1 cellular context compared by ENCODE assay signal in the genomic region with DNA sequence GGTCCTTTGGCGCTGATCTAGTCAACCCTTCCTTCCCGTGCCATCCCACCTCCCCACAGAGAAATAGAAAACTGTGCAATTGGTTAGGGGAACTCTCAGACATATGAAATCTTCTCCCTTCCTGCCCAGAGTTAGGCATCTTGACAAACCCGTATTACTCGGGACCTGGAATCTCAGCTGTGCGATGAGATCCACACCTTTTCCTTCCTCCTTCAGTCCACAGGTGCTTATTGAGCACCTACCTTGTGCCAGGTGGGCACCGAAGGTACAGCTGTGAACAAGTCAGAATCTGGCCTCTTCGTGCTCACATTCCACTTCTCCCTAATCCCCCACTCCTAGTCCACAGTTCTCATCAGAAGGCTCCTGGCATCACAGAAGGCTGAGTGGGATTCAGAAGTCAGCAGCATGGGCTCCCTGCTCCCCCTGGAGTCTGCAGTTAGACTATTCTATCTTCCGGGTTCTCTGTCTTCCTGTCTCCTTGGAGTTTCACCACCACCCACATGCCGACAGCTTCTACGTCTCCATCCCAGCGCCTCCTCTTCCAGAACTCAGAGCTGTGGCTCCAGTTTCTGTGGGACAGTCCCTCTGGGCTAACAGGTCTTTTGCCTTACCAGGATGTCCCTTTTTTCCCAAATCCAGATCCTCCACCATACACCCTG.
TF ChIP-seq lines count a peak whose summit lies in the region.

No MANE protein-coding gene starts in this region.

TF ChIP-seq in HepG2, 621 proteins besides CTCF, POLR2A, EP300 and RAD21:
- TF ChIP-seq ZNF572 (CRISPR knock-in tag; IDR thresholded peaks at IDR 0.05) = peak; percentile 61; the same call in 1 of the 2 replicates
- no peak for TF ChIP-seq SIX4 (CRISPR knock-in tag; IDR thresholded peaks at IDR 0.05)
